1 cellular context compared by ENCODE assay signal in genomic region chr17:7484067-7484963, GRCh38.
TF ChIP-seq lines count a peak whose summit lies in the region.

TSS of gene POLR2A (plus strand) at chr17:7484366.

TF ChIP-seq in K562, 482 proteins besides CTCF, POLR2A, EP300 and RAD21 (continued from another document and continues in another):
- TF ChIP-seq, protein P1, sequence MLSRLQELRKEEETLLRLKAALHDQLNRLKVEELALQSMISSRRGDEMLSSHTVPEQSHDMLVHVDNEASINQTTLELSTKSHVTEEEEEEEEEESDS (CRISPR knock-in tag; IDR thresholded peaks at IDR 0.05) = no peak
- no peak for TF ChIP-seq ZNF449 (CRISPR knock-in tag; IDR thresholded peaks at IDR 0.05)
- no peak for TF ChIP-seq HMG20B (CRISPR knock-in tag; IDR thresholded peaks at IDR 0.05)
- TF ChIP-seq PHF20 (IDR thresholded peaks at IDR 0.05; ENCODE audit: partially characterized antibody) = no peak
- 0 out of 2 replicates have a peak, but pooled peaks have one; percentile 15 for TF ChIP-seq GATAD2B (IDR thresholded peaks at IDR 0.05; ENCODE audit: borderline replicate concordance)
- TF ChIP-seq, protein P2, sequence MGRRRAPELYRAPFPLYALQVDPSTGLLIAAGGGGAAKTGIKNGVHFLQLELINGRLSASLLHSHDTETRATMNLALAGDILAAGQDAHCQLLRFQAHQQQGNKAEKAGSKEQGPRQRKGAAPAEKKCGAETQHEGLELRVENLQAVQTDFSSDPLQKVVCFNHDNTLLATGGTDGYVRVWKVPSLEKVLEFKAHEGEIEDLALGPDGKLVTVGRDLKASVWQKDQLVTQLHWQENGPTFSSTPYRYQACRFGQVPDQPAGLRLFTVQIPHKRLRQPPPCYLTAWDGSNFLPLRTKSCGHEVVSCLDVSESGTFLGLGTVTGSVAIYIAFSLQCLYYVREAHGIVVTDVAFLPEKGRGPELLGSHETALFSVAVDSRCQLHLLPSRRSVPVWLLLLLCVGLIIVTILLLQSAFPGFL (CRISPR knock-in tag; IDR thresholded peaks at IDR 0.05) = no peak
- no peak for TF ChIP-seq HMG20A (CRISPR knock-in tag; conservative IDR thresholded peaks at IDR 0.05)
- TF ChIP-seq CTCFL (IDR thresholded peaks at IDR 0.05; ENCODE audit: borderline replicate concordance, insufficient read depth, low read depth, low read length, poor library complexity, severe bottlenecking) = no peak
- TF ChIP-seq ZNF24 (IDR thresholded peaks at IDR 0.05) = no peak
- no peak for TF ChIP-seq CHD1 (IDR thresholded peaks at IDR 0.05; ENCODE audit: low read length)
- no peak for TF ChIP-seq FOXO4 (CRISPR knock-in tag; IDR thresholded peaks at IDR 0.05)
- TF ChIP-seq, protein P3, sequence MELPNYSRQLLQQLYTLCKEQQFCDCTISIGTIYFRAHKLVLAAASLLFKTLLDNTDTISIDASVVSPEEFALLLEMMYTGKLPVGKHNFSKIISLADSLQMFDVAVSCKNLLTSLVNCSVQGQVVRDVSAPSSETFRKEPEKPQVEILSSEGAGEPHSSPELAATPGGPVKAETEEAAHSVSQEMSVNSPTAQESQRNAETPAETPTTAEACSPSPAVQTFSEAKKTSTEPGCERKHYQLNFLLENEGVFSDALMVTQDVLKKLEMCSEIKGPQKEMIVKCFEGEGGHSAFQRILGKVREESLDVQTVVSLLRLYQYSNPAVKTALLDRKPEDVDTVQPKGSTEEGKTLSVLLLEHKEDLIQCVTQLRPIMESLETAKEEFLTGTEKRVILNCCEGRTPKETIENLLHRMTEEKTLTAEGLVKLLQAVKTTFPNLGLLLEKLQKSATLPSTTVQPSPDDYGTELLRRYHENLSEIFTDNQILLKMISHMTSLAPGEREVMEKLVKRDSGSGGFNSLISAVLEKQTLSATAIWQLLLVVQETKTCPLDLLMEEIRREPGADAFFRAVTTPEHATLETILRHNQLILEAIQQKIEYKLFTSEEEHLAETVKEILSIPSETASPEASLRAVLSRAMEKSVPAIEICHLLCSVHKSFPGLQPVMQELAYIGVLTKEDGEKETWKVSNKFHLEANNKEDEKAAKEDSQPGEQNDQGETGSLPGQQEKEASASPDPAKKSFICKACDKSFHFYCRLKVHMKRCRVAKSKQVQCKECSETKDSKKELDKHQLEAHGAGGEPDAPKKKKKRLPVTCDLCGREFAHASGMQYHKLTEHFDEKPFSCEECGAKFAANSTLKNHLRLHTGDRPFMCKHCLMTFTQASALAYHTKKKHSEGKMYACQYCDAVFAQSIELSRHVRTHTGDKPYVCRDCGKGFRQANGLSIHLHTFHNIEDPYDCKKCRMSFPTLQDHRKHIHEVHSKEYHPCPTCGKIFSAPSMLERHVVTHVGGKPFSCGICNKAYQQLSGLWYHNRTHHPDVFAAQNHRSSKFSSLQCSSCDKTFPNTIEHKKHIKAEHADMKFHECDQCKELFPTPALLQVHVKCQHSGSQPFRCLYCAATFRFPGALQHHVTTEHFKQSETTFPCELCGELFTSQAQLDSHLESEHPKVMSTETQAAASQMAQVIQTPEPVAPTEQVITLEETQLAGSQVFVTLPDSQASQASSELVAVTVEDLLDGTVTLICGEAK (IDR thresholded peaks at IDR 0.05) = no peak
- TF ChIP-seq, protein P3 (CRISPR knock-in tag; IDR thresholded peaks at IDR 0.05) = no peak
- TF ChIP-seq ZNF778 (CRISPR knock-in tag; IDR thresholded peaks at IDR 0.05) = no peak
- TF ChIP-seq KDM2B (CRISPR knock-in tag; IDR thresholded peaks at IDR 0.05) = no peak
- TF ChIP-seq KHSRP (IDR thresholded peaks at IDR 0.05) = no peak
- TF ChIP-seq RBFOX2 (IDR thresholded peaks at IDR 0.05; ENCODE audit: low read depth, low read length) = peak; percentile 99
- TF ChIP-seq MITF (IDR thresholded peaks at IDR 0.05) = no peak
- no peak for TF ChIP-seq ZNF174 (CRISPR knock-in tag; IDR thresholded peaks at IDR 0.05)
- TF ChIP-seq ELF2 (CRISPR knock-in tag; IDR thresholded peaks at IDR 0.05) = peak; percentile 80
- peak in 1 of 2 experiments; percentile 92; a peak in 2 of 4 replicates for TF ChIP-seq CSDE1 (IDR thresholded peaks at IDR 0.05)
- TF ChIP-seq, protein P4, sequence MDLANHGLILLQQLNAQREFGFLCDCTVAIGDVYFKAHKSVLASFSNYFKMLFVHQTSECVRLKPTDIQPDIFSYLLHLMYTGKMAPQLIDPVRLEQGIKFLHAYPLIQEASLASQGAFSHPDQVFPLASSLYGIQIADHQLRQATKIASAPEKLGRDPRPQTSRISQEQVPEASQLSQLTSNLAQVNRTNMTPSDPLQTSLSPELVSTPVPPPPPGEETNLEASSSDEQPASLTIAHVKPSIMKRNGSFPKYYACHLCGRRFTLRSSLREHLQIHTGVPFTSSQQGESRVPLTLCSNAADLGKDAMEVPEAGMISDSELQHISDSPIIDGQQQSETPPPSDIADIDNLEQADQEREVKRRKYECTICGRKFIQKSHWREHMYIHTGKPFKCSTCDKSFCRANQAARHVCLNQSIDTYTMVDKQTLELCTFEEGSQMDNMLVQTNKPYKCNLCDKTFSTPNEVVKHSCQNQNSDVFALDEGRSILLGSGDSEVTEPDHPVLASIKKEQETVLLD (IDR thresholded peaks at IDR 0.05) = peak; percentile 92
- TF ChIP-seq L3MBTL2 (IDR thresholded peaks at IDR 0.05) = no peak
- no peak for TF ChIP-seq ZBTB17 (CRISPR knock-in tag; IDR thresholded peaks at IDR 0.05)
- TF ChIP-seq ARNT (IDR thresholded peaks at IDR 0.05) = peak; percentile 18 to 74; a peak in 3 of 4 replicates
- TF ChIP-seq RBM22 (IDR thresholded peaks at IDR 0.05; ENCODE audit: low read depth, low read length, poor library complexity, severe bottlenecking) = peak; percentile 79
- TF ChIP-seq ZSCAN29 (IDR thresholded peaks at IDR 0.05) = no peak
- no peak for TF ChIP-seq RFX7 (CRISPR knock-in tag; IDR thresholded peaks at IDR 0.05)
- peak; percentile 99 for TF ChIP-seq ATF7 (IDR thresholded peaks at IDR 0.05)
- no peak; the same call in 1 of the 2 replicates for TF ChIP-seq ZKSCAN8 (CRISPR knock-in tag; IDR thresholded peaks at IDR 0.05)
- peak; percentile 95; the same call in 1 of the 2 replicates for TF ChIP-seq POLR2AphosphoS2 (IDR thresholded peaks at IDR 0.05; ENCODE audit: low read length)
- peak; percentile 98 for TF ChIP-seq POLR2G (IDR thresholded peaks at IDR 0.05; ENCODE audit: low read depth, low read length)
- no peak; the same call in 1 of the 2 replicates for TF ChIP-seq ZFP30 (CRISPR knock-in tag; IDR thresholded peaks at IDR 0.05; ENCODE audit: borderline replicate concordance)
- no peak for TF ChIP-seq TAF15 (IDR thresholded peaks at IDR 0.05; ENCODE audit: low read depth, low read length)
- TF ChIP-seq NONO (IDR thresholded peaks at IDR 0.05; ENCODE audit: low read depth in 2 of 2, low read length in 1 of 2) = peak; percentile 98
- no peak for TF ChIP-seq SMARCA4 (IDR thresholded peaks at IDR 0.05)
- no peak for TF ChIP-seq CREB3 (tag; conservative IDR thresholded peaks at IDR 0.05; ENCODE audit: low read depth)
- TF ChIP-seq ZNF644 (tag; IDR thresholded peaks at IDR 0.05; ENCODE audit: low read depth) = peak; percentile 52; the same call in 1 of the 2 replicates
- TF ChIP-seq MTA1 (IDR thresholded peaks at IDR 0.05; ENCODE audit: borderline replicate concordance) = no peak
- peak; percentile 3 for TF ChIP-seq ELF1 (tag; IDR thresholded peaks at IDR 0.05)
- no peak for TF ChIP-seq RBM17 (IDR thresholded peaks at IDR 0.05; ENCODE audit: borderline replicate concordance, low read depth, low read length)
- TF ChIP-seq NCOA4 (IDR thresholded peaks at IDR 0.05; ENCODE audit: partially characterized antibody) = no peak
- TF ChIP-seq ZNF347 (CRISPR knock-in tag; IDR thresholded peaks at IDR 0.05; ENCODE audit: low read depth) = no peak
- no peak for TF ChIP-seq BRCA1 (IDR thresholded peaks at IDR 0.05)
- no peak for TF ChIP-seq BRCA1 (CRISPR knock-in tag; IDR thresholded peaks at IDR 0.05)
- no peak for TF ChIP-seq CBFA2T2 (conservative IDR thresholded peaks at IDR 0.05)
- TF ChIP-seq LEF1 (IDR thresholded peaks at IDR 0.05) = no peak
- TF ChIP-seq C11orf30 (IDR thresholded peaks at IDR 0.05; ENCODE audit: low read depth) = no peak
- 0 out of 2 replicates have a peak, but pooled peaks have one; percentile 61 for TF ChIP-seq BCL6 (CRISPR knock-in tag; IDR thresholded peaks at IDR 0.05)
- no peak for TF ChIP-seq ETS2 (tag; IDR thresholded peaks at IDR 0.05; ENCODE audit: borderline replicate concordance, poor library complexity, severe bottlenecking)
- TF ChIP-seq ZFP36 (IDR thresholded peaks at IDR 0.05; ENCODE audit: low read depth, low read length, partially characterized antibody) = peak; percentile 5
